Comparison of ENCODE assay signal across 18 cellular contexts in genomic region chr1:44250113-44250781, GRCh38.
"Had no signal": no experiment of that assay in that cellular context is flagged by ENCODE, and none has a peak within 500 bp of the region (broad histone marks: within the 10 kb centered on the region; RNA-seq: fewer than 3 reads in every experiment).

No MANE protein-coding gene starts in this region.

- DNase-seq: activated CD4-positive, alpha-beta memory T cell treated with anti-CD3 and anti-CD28 coated beads, Interleukin-2, amount 10 ng/mL, durations not matched to agents 7 days and 5 days; activated CD4-positive, alpha-beta T cell treated with anti-CD3 and anti-CD28 coated beads for 36 hours; activated gamma-delta T cell treated with Interleukin-2 at 50 U/mL for 16 hours; activated naive CD8-positive, alpha-beta T cell treated with anti-CD3 and anti-CD28 coated beads, Interleukin-2, amount 10 ng/mL, durations not matched to agents 7 days and 5 days; activated T-cell treated with anti-CD3 and anti-CD28 coated beads, Interleukin-2, amount 50 U/mL, for 48 hours; gastrocnemius medialis; hippocampal formation; natural killer cell; stimulated activated CD4-positive, alpha-beta T cell treated with anti-CD3 and anti-CD28 coated beads, Interleukin-2, amount 100 ng/mL, for 48 hours; stimulated activated CD8-positive, alpha-beta memory T cell treated with anti-CD3 and anti-CD28 coated beads, Interleukin-4, amount 100 ng/mL, for 48 hours; stimulated activated naive CD8-positive, alpha-beta T cell treated with anti-CD3 and anti-CD28 coated beads, Interleukin-15, Interleukin-2, amounts not matched to agents 100 U/mL and 50 U/mL, for 24 hours; SW 1271 had no signal

- ATAC-seq: activated CD4-positive, alpha-beta T cell treated with anti-CD3 and anti-CD28 coated beads for 36 hours; gastrocnemius medialis; natural killer cell; stimulated activated naive CD8-positive, alpha-beta T cell treated with anti-CD3 and anti-CD28 coated beads, Interleukin-15, Interleukin-2, amounts not matched to agents 100 U/mL and 50 U/mL, for 24 hours had no signal

- H3K4me3 ChIP-seq: breast epithelium, gastrocnemius medialis, prostate gland, sigmoid colon had no signal

- H3K36me3 ChIP-seq: breast epithelium, gastrocnemius medialis, prostate gland had no signal

- H3K27me3 ChIP-seq: breast epithelium, gastrocnemius medialis, sigmoid colon had no signal

- H3K9me3 ChIP-seq: breast epithelium, gastrocnemius medialis, prostate gland, sigmoid colon had no signal

- H3K4me1 ChIP-seq: breast epithelium, gastrocnemius medialis, prostate gland, sigmoid colon had no signal

- H3K27ac ChIP-seq: breast epithelium, gastrocnemius medialis, prostate gland, sigmoid colon, VCaP had no signal

- FAIRE-seq: colon, endothelial cell of umbilical vein had no signal
